In genomic region chr19:42249769-42250168, GRCh38 we compare ENCODE assay signal across 9 cellular contexts. TPM values are rescaled to one million over a fixed set of nuclear protein-coding genes. Genes with fewer than 3 reads are reported as not detected.
DNase-seq lines count a peak whose midpoint lies in the region; ATAC-seq and TF ChIP-seq lines count a peak whose summit lies in the region.
"Had no signal": no experiment of that assay in that cellular context is flagged by ENCODE, and none has a peak within 500 bp of the region (broad histone marks: within the 10 kb centered on the region; RNA-seq: fewer than 3 reads in every experiment).

No MANE protein-coding gene starts in this region.

- H3K27ac Mint-ChIP-seq in central memory CD8-positive, alpha-beta T cell (ENCODE audit: low read depth), result no peak overlapping the region

- H3K9me3 ChIP-seq in right atrium auricular region, result no peaks in the 10 kb centered on the region
- no peaks in the 10 kb centered on the region for H3K9me3 ChIP-seq in neutrophil
- H3K9me3 ChIP-seq in vagina, result no peaks in the 10 kb centered on the region
- H3K9me3 ChIP-seq: SJCRH30 had no signal

- no peak for TF ChIP-seq POLR2A in vagina (IDR thresholded peaks at IDR 0.05)

- no peak for DNase-seq in right atrium auricular region (ENCODE audit: low spot score)
- DNase-seq in left ventricle myocardium superior, result no peak
- no peak for DNase-seq in central memory CD8-positive, alpha-beta T cell (ENCODE audit: low spot score in 2 of 2)
- DNase-seq in vagina (ENCODE audit: extremely low spot score in 2 of 2), result no peak
- no peak for DNase-seq in OCI-M1 (lab: John Stamatoyannopoulos, UW)
- DNase-seq: SJCRH30 had no signal

- no peaks in the 10 kb centered on the region for H3K27me3 Mint-ChIP-seq in central memory CD8-positive, alpha-beta T cell

- no peak overlapping the region for H3K4me3 ChIP-seq in right atrium auricular region
- no peak overlapping the region for H3K4me3 ChIP-seq in neutrophil (ENCODE audit: low read depth in 1 of 2, low read length in 1 of 2)
- H3K4me3 ChIP-seq in vagina, result no peak overlapping the region
- H3K4me3 ChIP-seq: SJCRH30 had no signal

- H3K27me3 ChIP-seq in right atrium auricular region (no peaks in the 10 kb centered on the region), neutrophil (no peaks in the 10 kb centered on the region), vagina (no peaks in the 10 kb centered on the region)
- H3K27me3 ChIP-seq: SJCRH30 had no signal

- H3K27ac ChIP-seq in right atrium auricular region, result peak overlapping the region; percentile 99
- H3K27ac ChIP-seq in neutrophil, result peak overlapping the region; percentile 7
- H3K27ac ChIP-seq in vagina, result peak overlapping the region; percentile 100
- H3K27ac ChIP-seq: SJCRH30 had no signal

- H3K9me3 Mint-ChIP-seq in central memory CD8-positive, alpha-beta T cell, result no peaks in the 10 kb centered on the region

- ATAC-seq in left ventricle myocardium superior (no peak), GM18861 (IDR thresholded peaks at IDR 0.05; ENCODE audit: unreplicated experiment) (no peak), GM18868 (IDR thresholded peaks at IDR 0.05; ENCODE audit: unreplicated experiment) (no peak)
- no peak for ATAC-seq in central memory CD8-positive, alpha-beta T cell (replicated peaks; ENCODE audit: extremely low read depth, poor library complexity, severe bottlenecking)

- H3K4me1 ChIP-seq in right atrium auricular region (peaks cover 0 to 84% of the 10 kb centered on the region in 2 donors), neutrophil (ENCODE audit: control insufficient read depth in 1 of 2, insufficient read depth in 1 of 2, low read depth in 1 of 2, low read length in 1 of 2) (peaks cover 28 to 36% of the 10 kb centered on the region in 2 experiments), vagina (peaks cover 56% of the 10 kb centered on the region)

- peaks cover 23% of the 10 kb centered on the region for H3K4me1 Mint-ChIP-seq in central memory CD8-positive, alpha-beta T cell

- peak overlapping the region; percentile 41 for H3K4me3 Mint-ChIP-seq in central memory CD8-positive, alpha-beta T cell

- H3K36me3 ChIP-seq in right atrium auricular region (peaks cover 17% of the 10 kb centered on the region), neutrophil (peaks cover 22% of the 10 kb centered on the region), vagina (peaks cover 0 to 17% of the 10 kb centered on the region in 2 donors)

- TF ChIP-seq CTCF in right atrium auricular region (IDR thresholded peaks at IDR 0.05) (no peak), neutrophil (IDR thresholded peaks at IDR 0.05) (no peak), vagina (IDR thresholded peaks at IDR 0.05) (no peak)

- intact Hi-C loops in left ventricle myocardium superior (cut with micrococcal nuclease), result loop anchor here (5.0 kb wide), 1 partner anchor 38 kb away; no protein-coding TSS in a partner anchor
- intact Hi-C loops in vagina (cut with DNase I), result no loop called here

- H3K36me3 Mint-ChIP-seq in central memory CD8-positive, alpha-beta T cell (ENCODE audit: insufficient read depth), result peaks cover 33% of the 10 kb centered on the region

RNA-seq across cellular contexts. Expression of gene ERF, which starts 5.2 kb away (rescaled TPM):
- total RNA-seq in right atrium auricular region (10 to 100 TPM; 26.8 to 34.9 TPM), left ventricle myocardium superior (46.0 TPM), vagina (44.7 TPM)

RNA-seq across cellular contexts. Expression of gene GSK3A, which starts 7.4 kb away (rescaled TPM):
- total RNA-seq in right atrium auricular region (10 to 100 TPM; 18.1 to 27.9 TPM), left ventricle myocardium superior (40.0 TPM), vagina (21.1 TPM)

RNA-seq across cellular contexts. Expression of gene CIC, which starts 19.3 kb away (rescaled TPM):
- total RNA-seq in right atrium auricular region, result 10 to 100 TPM; 27.4 to 53.5 TPM
- 37.1 TPM for total RNA-seq in left ventricle myocardium superior
- total RNA-seq in vagina, result 36.1 TPM

RNA-seq across cellular contexts. Expression of gene ZNF526, which starts 29.7 kb away (rescaled TPM):
- total RNA-seq in right atrium auricular region, result 1 to 10 TPM; 2.6 to 5.4 TPM
- 6.7 TPM for total RNA-seq in left ventricle myocardium superior
- total RNA-seq in vagina, result 6.1 TPM

RNA-seq across cellular contexts. Expression of gene DEDD2, which starts 32.3 kb away (rescaled TPM):
- total RNA-seq in right atrium auricular region (10 to 100 TPM; 19.2 to 24.8 TPM), left ventricle myocardium superior (17.2 TPM), vagina (25.3 TPM)

Comparison
In these comparisons a context has a peak if more than half of its experiments do, and no peak if none do; other contexts are left out.
1. H3K27ac ChIP-seq: peak in every context shown above with its lines; median percentile 100 in vagina; 99 in right atrium auricular region; 7 in neutrophil.